ENCODE assay signal across 9 cellular contexts in genomic region chr12:52022841-52023181, GRCh38. TPM values are rescaled to one million over a fixed set of nuclear protein-coding genes. Genes with fewer than 3 reads are reported as not detected.
DNase-seq lines count a peak whose midpoint lies in the region; ATAC-seq and TF ChIP-seq lines count a peak whose summit lies in the region.
"Had no signal": no experiment of that assay in that cellular context is flagged by ENCODE, and none has a peak within 500 bp of the region (broad histone marks: within the 10 kb centered on the region; RNA-seq: fewer than 3 reads in every experiment).

No MANE protein-coding gene starts in this region.

- H3K27ac Mint-ChIP-seq in activated naive CD8-positive, alpha-beta T cell treated with anti-CD3 and anti-CD28 coated beads, Interleukin-2, amount 50 U/mL, for 24 hours, result peak overlapping the region; percentile 56
- no peak overlapping the region for H3K27ac Mint-ChIP-seq in type B pancreatic cell

- no peaks in the 10 kb centered on the region for H3K27me3 Mint-ChIP-seq in activated naive CD8-positive, alpha-beta T cell treated with anti-CD3 and anti-CD28 coated beads, Interleukin-2, amount 50 U/mL, for 24 hours
- peaks cover 45% of the 10 kb centered on the region for H3K27me3 Mint-ChIP-seq in type B pancreatic cell

- H3K9me3 ChIP-seq in HUES48 (ENCODE audit: control insufficient read depth, insufficient read depth, low read length), result no peaks in the 10 kb centered on the region
- no peaks in the 10 kb centered on the region for H3K9me3 ChIP-seq in liver (ENCODE audit: control insufficient read depth in 4 of 4, low read length in 3 of 4)

- H3K4me3 ChIP-seq in HUES48 (ENCODE audit: low read depth, low read length) (peak overlapping the region; percentile 61), liver (ENCODE audit: low read depth in 1 of 3, low read length in 3 of 3) (peak overlapping the region; percentile 23 to 58 (median 53))

- TF ChIP-seq CTCF in liver (IDR thresholded peaks at IDR 0.05; ENCODE audit: low read depth, low read length, missing input control) (no peak), type B pancreatic cell (conservative IDR thresholded peaks at IDR 0.05) (no peak)

- H3K36me3 ChIP-seq in HUES48 (ENCODE audit: control insufficient read depth, insufficient read depth, low read length) (no peaks in the 10 kb centered on the region), liver (ENCODE audit: control insufficient read depth in 4 of 4, insufficient read depth in 3 of 4, low read depth in 1 of 4, low read length in 3 of 4) (no peaks in the 10 kb centered on the region)

- DNase-seq in DMS114 treated with DMSO at 0.1 percent for 48 hours (lab: John Stamatoyannopoulos, UW; ENCODE audit: unreplicated experiment) (peak; percentile 62), type B pancreatic cell (ENCODE audit: extremely low spot score, unreplicated experiment) (no peak), H4 (ENCODE audit: low spot score) (no peak)
- DNase-seq in activated naive CD8-positive, alpha-beta T cell treated with anti-CD3 and anti-CD28 coated beads, Interleukin-2, amount 50 U/mL, for 24 hours, result no peak
- DNase-seq in NK-92 treated with Interleukin-12 subunit alpha and Interleukin-12 subunit beta, amount 100 ng/mL, for 24 hours (lab: John Stamatoyannopoulos, UW), result no peak

- H3K4me3 Mint-ChIP-seq in activated naive CD8-positive, alpha-beta T cell treated with anti-CD3 and anti-CD28 coated beads, Interleukin-2, amount 50 U/mL, for 24 hours, result peak overlapping the region; percentile 82
- peak overlapping the region; percentile 84 for H3K4me3 Mint-ChIP-seq in type B pancreatic cell

- no peaks in the 10 kb centered on the region for H3K9me3 Mint-ChIP-seq in activated naive CD8-positive, alpha-beta T cell treated with anti-CD3 and anti-CD28 coated beads, Interleukin-2, amount 50 U/mL, for 24 hours
- H3K9me3 Mint-ChIP-seq in type B pancreatic cell, result no peaks in the 10 kb centered on the region

- 27% methylated on average over 14 of the region's 14 CpGs for WGBS in liver

- H3K27ac ChIP-seq in HUES48 (ENCODE audit: low read depth, low read length), result no peak overlapping the region
- peak overlapping the region; percentile 35 to 52 for H3K27ac ChIP-seq in liver (ENCODE audit: low read depth in 1 of 2, low read length in 2 of 2)

- peaks cover 40% of the 10 kb centered on the region for H3K27me3 ChIP-seq in HUES48 (ENCODE audit: control insufficient read depth, insufficient read depth, low read length)
- H3K27me3 ChIP-seq in liver (ENCODE audit: control insufficient read depth in 4 of 4, insufficient read depth in 4 of 4, low read length in 3 of 4), result no peaks in the 10 kb centered on the region

- peak; percentile 0 for ATAC-seq in activated naive CD8-positive, alpha-beta T cell treated with anti-CD3 and anti-CD28 coated beads, Interleukin-2, amount 50 U/mL, for 24 hours
- no peak for ATAC-seq in GM19395 (IDR thresholded peaks at IDR 0.05; ENCODE audit: unreplicated experiment)

- peaks cover 50% of the 10 kb centered on the region for H3K4me1 Mint-ChIP-seq in activated naive CD8-positive, alpha-beta T cell treated with anti-CD3 and anti-CD28 coated beads, Interleukin-2, amount 50 U/mL, for 24 hours
- peaks cover 27% of the 10 kb centered on the region for H3K4me1 Mint-ChIP-seq in type B pancreatic cell (ENCODE audit: unreplicated experiment)

- no peak for TF ChIP-seq RAD21 in liver (IDR thresholded peaks at IDR 0.05)

- no peaks in the 10 kb centered on the region for H3K36me3 Mint-ChIP-seq in activated naive CD8-positive, alpha-beta T cell treated with anti-CD3 and anti-CD28 coated beads, Interleukin-2, amount 50 U/mL, for 24 hours (ENCODE audit: low read depth)
- H3K36me3 Mint-ChIP-seq in type B pancreatic cell, result no peaks in the 10 kb centered on the region

- H3K9ac ChIP-seq in HUES48 (ENCODE audit: low read depth, low read length), result no peak overlapping the region
- no peak overlapping the region for H3K9ac ChIP-seq in liver (ENCODE audit: low read depth in 1 of 2, low read length in 2 of 2)

- H3K4me1 ChIP-seq in HUES48 (ENCODE audit: control insufficient read depth, insufficient read depth, low read length), result peaks cover 13% of the 10 kb centered on the region; the same call in 1 of the 2 replicates
- peaks cover 0 to 22% (median 14%) of the 10 kb centered on the region in 4 donors for H3K4me1 ChIP-seq in liver (ENCODE audit: control insufficient read depth in 4 of 4, insufficient read depth in 4 of 4, low read length in 3 of 4)

TF ChIP-seq in liver, 16 proteins besides CTCF, POLR2A, EP300 and RAD21:
- TF ChIP-seq HNF4A (conservative IDR thresholded peaks at IDR 0.05) (no peak), GABPA (IDR thresholded peaks at IDR 0.05 in 1 of 2, conservative IDR thresholded peaks at IDR 0.05 in 1 of 2) (no peak), YY1 (IDR thresholded peaks at IDR 0.05) (no peak), NR2F2 (IDR thresholded peaks at IDR 0.05) (no peak), JUND (IDR thresholded peaks at IDR 0.05) (no peak), HNF4G (IDR thresholded peaks at IDR 0.05) (no peak), TAF1 (conservative IDR thresholded peaks at IDR 0.05) (no peak), RXRA (IDR thresholded peaks at IDR 0.05) (no peak), FOXA1 (IDR thresholded peaks at IDR 0.05) (no peak), REST (IDR thresholded peaks at IDR 0.05) (no peak), ATF3 (IDR thresholded peaks at IDR 0.05) (no peak), EGR1 (IDR thresholded peaks at IDR 0.05; ENCODE audit: low read depth in 2 of 2) (no peak)

RNA-seq across cellular contexts. Expression of gene TAMALIN, which starts 16.1 kb away (rescaled TPM):
- 1 to 10 TPM; 1.9 to 9.9 TPM for total RNA-seq in liver
- polyA plus RNA-seq in liver, result 1 to 10 TPM; 1.1 to 3.1 TPM
- 4.2 and 16.5 TPM in 2 replicates for total RNA-seq in type B pancreatic cell (ENCODE audit: low replicate concordance)
- total RNA-seq in H4 (2014; rRNA removed; shearing (Covaris generic)), result 0.35 and 1.8 TPM in 2 replicates
- total RNA-seq: NCI-H460 had no signal

RNA-seq across cellular contexts. Expression of gene NR4A1, which starts 28.4 kb away (rescaled TPM):
- 1 to 10 TPM in 1 of 2 donors, under 1 TPM in 1; 0.79 to 3.8 TPM for total RNA-seq in liver
- 1 to 10 TPM; 3.0 to 5.8 TPM for polyA plus RNA-seq in liver
- 11.4 and 81.9 TPM in 2 replicates for total RNA-seq in type B pancreatic cell (ENCODE audit: low replicate concordance)
- total RNA-seq in H4 (2014; rRNA removed; shearing (Covaris generic)), result 0.16 and 0.54 TPM in 2 replicates

RNA-seq across cellular contexts. Expression of gene ATG101, which starts 47.0 kb away (rescaled TPM):
- total RNA-seq in liver (10 to 100 TPM; 12.9 to 28.4 TPM), type B pancreatic cell (ENCODE audit: low replicate concordance) (35.7 and 48.7 TPM in 2 replicates)
- polyA plus RNA-seq in liver, result 10 to 100 TPM; 30.5 to 31.8 TPM
- total RNA-seq in H4 (2014; rRNA removed; shearing (Covaris generic)), result 57.5 and 63.0 TPM in 2 replicates

RNA-seq across cellular contexts. Expression of gene SMIM41, which starts 56.7 kb away (rescaled TPM):
- total RNA-seq in liver (under 1 TPM in 1 of 2 donors, not detected in 1; 0.50 TPM), type B pancreatic cell (ENCODE audit: low replicate concordance) (not detected in 2 replicates)
- polyA plus RNA-seq in liver, result under 1 TPM; 0.03 to 0.24 TPM
- not detected in 2 replicates for total RNA-seq in H4 (2014; rRNA removed; shearing (Covaris generic))
